ENCODE assay signal across 17 cellular contexts in genomic region chr17:2701161-2701995, GRCh38. TPM values are rescaled to one million over a fixed set of nuclear protein-coding genes. Genes with fewer than 3 reads are reported as not detected.
DNase-seq lines count a peak whose midpoint lies in the region; ATAC-seq and TF ChIP-seq lines count a peak whose summit lies in the region.
"Had no signal": no experiment of that assay in that cellular context is flagged by ENCODE, and none has a peak within 500 bp of the region (broad histone marks: within the 10 kb centered on the region; RNA-seq: fewer than 3 reads in every experiment).

No MANE protein-coding gene starts in this region.

- TSS peak; percentile 26 for BruUV-seq in PC-3 (replicated peaks; lab: Mats Ljungman, UMichigan)

- TF ChIP-seq CTCF in GM13977 (IDR thresholded peaks at IDR 0.05; ENCODE audit: extremely low read depth, insufficient read depth, missing control alignments), result no peak
- no peak for TF ChIP-seq CTCF in PC-3 (conservative IDR thresholded peaks at IDR 0.05; ENCODE audit: low read depth, low read length)
- TF ChIP-seq CTCF in glutamatergic neuron (IDR thresholded peaks at IDR 0.05; ENCODE audit: partially characterized antibody, unreplicated experiment), result no peak
- no peak for TF ChIP-seq CTCF in foreskin keratinocyte (conservative IDR thresholded peaks at IDR 0.05)

- H3K9me3 ChIP-seq in PC-3 (ENCODE audit: low read length), result no peaks in the 10 kb centered on the region
- H3K9me3 ChIP-seq: ascending aorta had no signal

- no peak overlapping the region for H3K27ac Mint-ChIP-seq in glutamatergic neuron (ENCODE audit: unreplicated experiment)
- no peak overlapping the region for H3K27ac Mint-ChIP-seq in stimulated activated effector memory CD8-positive, alpha-beta T cell treated with anti-CD3 and anti-CD28 coated beads, Interleukin-12 subunit alpha, Interleukin-12 subunit beta, amount 100 ng/mL, for 72 hours
- H3K27ac Mint-ChIP-seq: activated CD4-positive, alpha-beta memory T cell treated with anti-CD3 and anti-CD28 coated beads for 36 hours had no signal

- no peaks in the 10 kb centered on the region for H3K9me2 ChIP-seq in PC-3 (replicated peaks; ENCODE audit: low read length)

- H4K20me1 ChIP-seq in PC-3 (ENCODE audit: low read length), result peaks cover 17% of the 10 kb centered on the region

- no peak overlapping the region for H3K4me2 ChIP-seq in PC-3 (ENCODE audit: low read length)

- DNase-seq in GM13977 (ENCODE audit: low spot score) (peak; percentile 21), PC-3 (no peak), glutamatergic neuron (peak; percentile 19), foreskin keratinocyte (no peak), HEK293T (ENCODE audit: extremely low spot score) (no peak)
- no peak for DNase-seq in stimulated activated effector memory CD8-positive, alpha-beta T cell treated with anti-CD3 and anti-CD28 coated beads, Interleukin-12 subunit alpha, Interleukin-12 subunit beta, amount 100 ng/mL, for 72 hours (ENCODE audit: low spot score in 2 of 2)
- DNase-seq: activated CD4-positive, alpha-beta memory T cell treated with anti-CD3 and anti-CD28 coated beads for 36 hours; NCI-H2081; NCI-H524 treated with DMSO at 0.1 percent for 48 hours; nucleus accumbens; OCI-M1; small intestine; trophoblast cell had no signal

- in situ Hi-C loops in GM13977 (cut with MboI; ENCODE audit: low pct_unique_long_range_greater_than_20kb, low sequenced_read_pairs, unreplicated experiment), result no loop called here

- H3K27ac ChIP-seq in PC-3 (ENCODE audit: low read length) (no peak overlapping the region), rectal smooth muscle tissue (ENCODE audit: low read depth, low read length) (peak overlapping the region; percentile 21), foreskin keratinocyte (no peak overlapping the region)
- H3K27ac ChIP-seq: ascending aorta had no signal

- H3K4me1 Mint-ChIP-seq in glutamatergic neuron (ENCODE audit: low read depth, unreplicated experiment), result peaks cover 4% of the 10 kb centered on the region
- H3K4me1 Mint-ChIP-seq in stimulated activated effector memory CD8-positive, alpha-beta T cell treated with anti-CD3 and anti-CD28 coated beads, Interleukin-12 subunit alpha, Interleukin-12 subunit beta, amount 100 ng/mL, for 72 hours, result peaks cover 21% of the 10 kb centered on the region

- H3K4me1 ChIP-seq in PC-3 (ENCODE audit: insufficient read depth, low read length), result no peaks in the 10 kb centered on the region
- H3K4me1 ChIP-seq in rectal smooth muscle tissue (ENCODE audit: control insufficient read depth, insufficient read depth, low read length), result no peaks in the 10 kb centered on the region
- no peaks in the 10 kb centered on the region for H3K4me1 ChIP-seq in foreskin keratinocyte
- H3K4me1 ChIP-seq: ascending aorta had no signal

- CTCF ChIA-PET in PC-3 (lab: Charles Lee) (no interaction called here), HEK293T (lab: Yijun Ruan, JAX) (no interaction called here)

- H3K27me3 ChIP-seq in PC-3 (ENCODE audit: low read length), result no peaks in the 10 kb centered on the region
- no peaks in the 10 kb centered on the region for H3K27me3 ChIP-seq in rectal smooth muscle tissue (ENCODE audit: control insufficient read depth, insufficient read depth, low read length)
- no peaks in the 10 kb centered on the region for H3K27me3 ChIP-seq in foreskin keratinocyte
- H3K27me3 ChIP-seq: ascending aorta had no signal

- H3K27me3 Mint-ChIP-seq in glutamatergic neuron (ENCODE audit: unreplicated experiment), result peaks cover 3% of the 10 kb centered on the region
- H3K27me3 Mint-ChIP-seq: activated CD4-positive, alpha-beta memory T cell treated with anti-CD3 and anti-CD28 coated beads for 36 hours; IgD-negative memory B cell had no signal

- POLR2A ChIA-PET in PC-3 (lab: Charles Lee; ENCODE audit: unreplicated experiment), result no interaction called here
- POLR2A ChIA-PET in HEK293T (lab: Yijun Ruan, JAX), result no interaction called here

- H3K4me3 ChIP-seq in PC-3 (ENCODE audit: low read length), result no peak overlapping the region
- no peak overlapping the region for H3K4me3 ChIP-seq in rectal smooth muscle tissue (ENCODE audit: low read length)
- H3K4me3 ChIP-seq: ascending aorta had no signal

- no peak for ATAC-seq in PC-3
- ATAC-seq in stimulated activated effector memory CD8-positive, alpha-beta T cell treated with anti-CD3 and anti-CD28 coated beads, Interleukin-12 subunit alpha, Interleukin-12 subunit beta, amount 100 ng/mL, for 72 hours, result no peak
- no peak for ATAC-seq in GM21367 (IDR thresholded peaks at IDR 0.05; ENCODE audit: unreplicated experiment)
- no peak for ATAC-seq in foreskin keratinocyte

- H3K4me3 Mint-ChIP-seq in glutamatergic neuron (ENCODE audit: unreplicated experiment), result no peak overlapping the region
- H3K4me3 Mint-ChIP-seq in stimulated activated effector memory CD8-positive, alpha-beta T cell treated with anti-CD3 and anti-CD28 coated beads, Interleukin-12 subunit alpha, Interleukin-12 subunit beta, amount 100 ng/mL, for 72 hours, result no peak overlapping the region
- H3K4me3 Mint-ChIP-seq: activated CD4-positive, alpha-beta memory T cell treated with anti-CD3 and anti-CD28 coated beads for 36 hours had no signal

- H3K36me3 Mint-ChIP-seq in glutamatergic neuron (ENCODE audit: unreplicated experiment), result no peaks in the 10 kb centered on the region
- peaks cover 79% of the 10 kb centered on the region for H3K36me3 Mint-ChIP-seq in stimulated activated effector memory CD8-positive, alpha-beta T cell treated with anti-CD3 and anti-CD28 coated beads, Interleukin-12 subunit alpha, Interleukin-12 subunit beta, amount 100 ng/mL, for 72 hours

- no peak overlapping the region for H3K9ac ChIP-seq in PC-3 (ENCODE audit: low read length)
- no peak overlapping the region for H3K9ac ChIP-seq in rectal smooth muscle tissue (ENCODE audit: low read length)

- peaks cover 3% of the 10 kb centered on the region for H3K9me3 Mint-ChIP-seq in glutamatergic neuron (ENCODE audit: unreplicated experiment)
- H3K9me3 Mint-ChIP-seq in stimulated activated effector memory CD8-positive, alpha-beta T cell treated with anti-CD3 and anti-CD28 coated beads, Interleukin-12 subunit alpha, Interleukin-12 subunit beta, amount 100 ng/mL, for 72 hours, result no peaks in the 10 kb centered on the region
- H3K9me3 Mint-ChIP-seq: activated CD4-positive, alpha-beta memory T cell treated with anti-CD3 and anti-CD28 coated beads for 36 hours; IgD-negative memory B cell had no signal

- intact Hi-C loops in PC-3 (cut with micrococcal nuclease), result no loop called here

- no peak overlapping the region for H2AFZ ChIP-seq in PC-3 (ENCODE audit: low read length)

- H3K36me3 ChIP-seq in PC-3 (ENCODE audit: low read depth, low read length) (peaks cover 7% of the 10 kb centered on the region; the same call in 1 of the 2 replicates), rectal smooth muscle tissue (ENCODE audit: control insufficient read depth, insufficient read depth, low read length) (peaks cover 30% of the 10 kb centered on the region)

- no peaks in the 10 kb centered on the region for H3F3A ChIP-seq in PC-3 (ENCODE audit: low read length, unreplicated experiment)

- H3K79me2 ChIP-seq in PC-3 (ENCODE audit: low read length), result peaks cover 22% of the 10 kb centered on the region

TF ChIP-seq in HEK293T, 16 proteins besides CTCF, POLR2A, EP300 and RAD21:
- TF ChIP-seq LEF1 (IDR thresholded peaks at IDR 0.05; ENCODE audit: borderline replicate concordance) (no peak), HDGF (IDR thresholded peaks at IDR 0.05; ENCODE audit: borderline replicate concordance) (no peak), BHLHE40 (IDR thresholded peaks at IDR 0.05; ENCODE audit: borderline replicate concordance) (no peak), FOXK2 (IDR thresholded peaks at IDR 0.05) (no peak), NFRKB (IDR thresholded peaks at IDR 0.05) (no peak), SP1 (IDR thresholded peaks at IDR 0.05) (no peak), FOXA1 (IDR thresholded peaks at IDR 0.05) (no peak), FOXM1 (IDR thresholded peaks at IDR 0.05; ENCODE audit: borderline replicate concordance) (no peak), ZNF384 (IDR thresholded peaks at IDR 0.05) (no peak), L3MBTL2 (conservative IDR thresholded peaks at IDR 0.05) (no peak), CTBP1 (IDR thresholded peaks at IDR 0.05; ENCODE audit: borderline replicate concordance) (no peak), TARDBP (IDR thresholded peaks at IDR 0.05) (no peak), PKNOX1 (IDR thresholded peaks at IDR 0.05) (no peak), SUZ12 (IDR thresholded peaks at IDR 0.05) (no peak), ELF4 (IDR thresholded peaks at IDR 0.05) (no peak), ARNT (IDR thresholded peaks at IDR 0.05) (no peak)

RNA-seq across cellular contexts. Expression of gene CLUH, which starts 10.2 kb away (rescaled TPM):
- 108 and 148 TPM in 2 replicates for total RNA-seq in PC-3 (2014; rRNA removed)
- 39.1 TPM for total RNA-seq in glutamatergic neuron (ENCODE audit: unreplicated experiment)
- 72.3 and 89.1 TPM in 2 replicates for total RNA-seq in foreskin keratinocyte
- 35.7 and 43.6 TPM in 2 replicates for polyA plus RNA-seq in foreskin keratinocyte

RNA-seq across cellular contexts. Expression of gene CCDC92B, which starts 48.1 kb away (rescaled TPM):
- total RNA-seq in PC-3 (2014; rRNA removed) (not detected in 2 replicates), glutamatergic neuron (ENCODE audit: unreplicated experiment) (19.0 TPM), foreskin keratinocyte (0.07 TPM in 1 of 2 replicates, not detected in the other)
- 0.03 TPM in 2 replicates for polyA plus RNA-seq in foreskin keratinocyte
- total RNA-seq: ascending aorta had no signal
- polyA plus RNA-seq: IgD-negative memory B cell had no signal

Comparison
In these comparisons a context has a peak if more than half of its experiments do, and no peak if none do; other contexts are left out.
1. DNase-seq: peak in GM13977 (single experiment) and glutamatergic neuron (single experiment); none in PC-3 (single experiment), stimulated activated effector memory CD8-positive, alpha-beta T cell treated with anti-CD3 and anti-CD28 coated beads, Interleukin-12 subunit alpha, Interleukin-12 subunit beta, amount 100 ng/mL, for 72 hours (0 of 2), foreskin keratinocyte (0 of 2) and HEK293T (single experiment).
2. RNA of gene CCDC92B, which starts 48.1 kb away (total RNA-seq): 19.0 TPM in glutamatergic neuron (single experiment); 0.07 TPM in foreskin keratinocyte and not detected in PC-3; every median in the first group is over 10 times any median in the second.